ENCODE assay signal across 19 cellular contexts in genomic region chr22:37996079-37996478, GRCh38. TPM values are rescaled to one million over a fixed set of nuclear protein-coding genes. Genes with fewer than 3 reads are reported as not detected.
A peak's percentile ranks its signal among the peaks of the same experiment; 100 is the strongest.
DNase-seq lines count a peak whose midpoint lies in the region; ATAC-seq and TF ChIP-seq lines count a peak whose summit lies in the region.
"Had no signal": no experiment of that assay in that cellular context is flagged by ENCODE, and none has a peak within 500 bp of the region (broad histone marks: within the 10 kb centered on the region; RNA-seq: fewer than 3 reads in every experiment).

No MANE protein-coding gene starts in this region.

- H3K4me3 ChIP-seq in NB4 (ENCODE audit: low read depth, low read length): no peak overlapping the region
- H3K4me3 ChIP-seq in neuronal stem cell (ENCODE audit: low read length in 2 of 2): no peak overlapping the region
- no peak overlapping the region for H3K4me3 ChIP-seq in right lobe of liver
- H3K4me3 ChIP-seq: thyroid gland had no signal

- peak; percentile 91 for DNase-seq in CMK (ENCODE audit: low read depth)
- peak; percentile 91 for DNase-seq in NB4 (ENCODE audit: low read depth)
- DNase-seq in activated CD8-positive, alpha-beta T cell treated with anti-CD3 and anti-CD28 coated beads, Interleukin-2, amount 10 ng/mL, durations not matched to agents 7 days and 5 days: no peak
- DNase-seq in neuronal stem cell (ENCODE audit: low spot score): no peak
- no peak for DNase-seq in DMS79 (lab: John Stamatoyannopoulos, UW)
- no peak for DNase-seq in SW480 (ENCODE audit: low spot score)
- DNase-seq in right lobe of liver: no peak
- DNase-seq in HK-2 (ENCODE audit: unreplicated experiment): no peak
- DNase-seq: central memory CD4-positive, alpha-beta T cell; IMR-90; NCI-H1417 treated with DMSO at 0.1 percent for 48 hours; stimulated activated CD4-positive, alpha-beta T cell treated with anti-CD3 and anti-CD28 coated beads, Interleukin-15, amount 100 ng/mL, for 24 hours; thyroid gland had no signal

- no peak overlapping the region for H2AFZ ChIP-seq in neuronal stem cell (ENCODE audit: low read length)
- H2AFZ ChIP-seq: parathyroid adenoma had no signal

- no peak overlapping the region for H3K14ac ChIP-seq in neuronal stem cell (ENCODE audit: low read length)

- H2AK5ac ChIP-seq in neuronal stem cell (ENCODE audit: low read depth, low read length): no peak overlapping the region

- no peak overlapping the region for H3K18ac ChIP-seq in neuronal stem cell (ENCODE audit: low read length)

- no peaks in the 10 kb centered on the region for H3K27me3 ChIP-seq in neuronal stem cell (ENCODE audit: control insufficient read depth in 3 of 3, insufficient read depth in 3 of 3, low read depth in 1 of 3, low read length in 3 of 3)
- no peaks in the 10 kb centered on the region for H3K27me3 ChIP-seq in right lobe of liver
- H3K27me3 ChIP-seq: thyroid gland had no signal

- H3K9me3 ChIP-seq in neuronal stem cell (replicated peaks in 1 of 2; ENCODE audit: control insufficient read depth in 2 of 2, insufficient read depth in 1 of 2, low read depth in 1 of 2, low read length in 2 of 2): no peaks in the 10 kb centered on the region
- H3K9me3 ChIP-seq in right lobe of liver: no peaks in the 10 kb centered on the region
- H3K9me3 ChIP-seq: thyroid gland had no signal

- no peaks in the 10 kb centered on the region for H3K36me3 ChIP-seq in neuronal stem cell (replicated peaks in 1 of 2; ENCODE audit: control insufficient read depth in 2 of 2, insufficient read depth in 2 of 2, low read length in 2 of 2)
- no peaks in the 10 kb centered on the region for H3K36me3 ChIP-seq in right lobe of liver
- H3K36me3 ChIP-seq: thyroid gland had no signal

- peaks cover 5 to 18% of the 10 kb centered on the region in 2 donors for H3K4me1 ChIP-seq in neuronal stem cell (ENCODE audit: control insufficient read depth in 2 of 2, insufficient read depth in 1 of 2, low read depth in 1 of 2, low read length in 2 of 2)
- no peaks in the 10 kb centered on the region for H3K4me1 ChIP-seq in right lobe of liver
- H3K4me1 ChIP-seq: parathyroid adenoma, thyroid gland had no signal

- no peak overlapping the region for H4K91ac ChIP-seq in neuronal stem cell (ENCODE audit: low read depth, low read length, poor library complexity)

- peak overlapping the region; percentile 73 for H2BK15ac ChIP-seq in neuronal stem cell (ENCODE audit: low read length)

- no CpG with 5 or more reads among the region's 4 CpGs for WGBS in neuronal stem cell (ENCODE audit: extremely low coverage in 2 of 2, insufficient read length in 2 of 2, insufficient replicate concordance in 1 of 2), 2 donors
- no CpG with 5 or more reads among the region's 4 CpGs for WGBS in right lobe of liver (ENCODE audit: insufficient coverage, low coverage, low lambda C conversion rate, missing lambda C conversion rate)

- no peak overlapping the region for H3K4me3 Mint-ChIP-seq in activated CD8-positive, alpha-beta T cell treated with anti-CD3 and anti-CD28 coated beads, Interleukin-2, amount 10 ng/mL, durations not matched to agents 7 days and 5 days
- H3K4me3 Mint-ChIP-seq: activated naive CD8-positive, alpha-beta T cell had no signal

- no peak for ATAC-seq in activated CD8-positive, alpha-beta T cell treated with anti-CD3 and anti-CD28 coated beads, Interleukin-2, amount 10 ng/mL, durations not matched to agents 7 days and 5 days
- ATAC-seq in right lobe of liver: no peak

- no peak overlapping the region for H4K8ac ChIP-seq in neuronal stem cell (ENCODE audit: low read depth, low read length)

- POLR2A ChIA-PET in activated CD8-positive, alpha-beta T cell treated with anti-CD3 and anti-CD28 coated beads, Interleukin-2, amount 10 ng/mL, durations not matched to agents 7 days and 5 days (lab: Charles Lee): no interaction called here

- H3K4me1 Mint-ChIP-seq in activated CD8-positive, alpha-beta T cell treated with anti-CD3 and anti-CD28 coated beads, Interleukin-2, amount 10 ng/mL, durations not matched to agents 7 days and 5 days (ENCODE audit: low read depth): peaks cover 16% of the 10 kb centered on the region

- peaks cover 2% of the 10 kb centered on the region for H3K79me1 ChIP-seq in neuronal stem cell (ENCODE audit: low read depth, low read length)

- TF ChIP-seq POLR2A in NB4 (IDR thresholded peaks at IDR 0.05; ENCODE audit: extremely low read depth, insufficient read length): no peak
- TF ChIP-seq POLR2A in right lobe of liver (IDR thresholded peaks at IDR 0.05): no peak

- H3K27ac ChIP-seq in neuronal stem cell (replicated peaks; ENCODE audit: low read length) (no peak overlapping the region), right lobe of liver (no peak overlapping the region)
- H3K27ac ChIP-seq: C4-2B, parathyroid adenoma, thyroid gland had no signal

- H2BK5ac ChIP-seq in neuronal stem cell (ENCODE audit: low read length): no peak overlapping the region

- H3K9ac ChIP-seq in neuronal stem cell (ENCODE audit: low read depth, low read length, poor library complexity): no peak overlapping the region
- H3K9ac ChIP-seq: parathyroid adenoma had no signal

- H3K4me2 ChIP-seq in neuronal stem cell (ENCODE audit: insufficient read depth, low read length, poor library complexity, severe bottlenecking): no peak overlapping the region

- H2BK120ac ChIP-seq in neuronal stem cell (ENCODE audit: low read depth, low read length): no peak overlapping the region

- CTCF ChIA-PET in activated CD8-positive, alpha-beta T cell treated with anti-CD3 and anti-CD28 coated beads, Interleukin-2, amount 10 ng/mL, durations not matched to agents 7 days and 5 days (lab: Charles Lee): interaction anchor here (1.4 kb wide), 1 partner anchor 19 kb away, joined by 4 read pairs; no protein-coding TSS in a partner anchor

- TF ChIP-seq CTCF in NB4 (IDR thresholded peaks at IDR 0.05; ENCODE audit: low read depth, low read length) (no peak), right lobe of liver (IDR thresholded peaks at IDR 0.05) (no peak)

- H3K9me3 Mint-ChIP-seq in activated CD8-positive, alpha-beta T cell treated with anti-CD3 and anti-CD28 coated beads, Interleukin-2, amount 10 ng/mL, durations not matched to agents 7 days and 5 days (ENCODE audit: insufficient read depth): no peaks in the 10 kb centered on the region

- intact Hi-C loops in right lobe of liver (cut with DNase I): no loop called here

- no peak overlapping the region for H3K23ac ChIP-seq in neuronal stem cell (ENCODE audit: low read depth, low read length, poor library complexity)

- no peak overlapping the region for H2BK12ac ChIP-seq in neuronal stem cell (ENCODE audit: low read length)

- H3K27ac Mint-ChIP-seq in activated CD8-positive, alpha-beta T cell treated with anti-CD3 and anti-CD28 coated beads, Interleukin-2, amount 10 ng/mL, durations not matched to agents 7 days and 5 days: peak overlapping the region; percentile 48
- H3K27ac Mint-ChIP-seq: activated naive CD8-positive, alpha-beta T cell had no signal

- H3K27me3 Mint-ChIP-seq in activated CD8-positive, alpha-beta T cell treated with anti-CD3 and anti-CD28 coated beads, Interleukin-2, amount 10 ng/mL, durations not matched to agents 7 days and 5 days (ENCODE audit: low read depth): no peaks in the 10 kb centered on the region
- H3K27me3 Mint-ChIP-seq: activated naive CD8-positive, alpha-beta T cell had no signal

- no peaks in the 10 kb centered on the region for H3K36me3 Mint-ChIP-seq in activated CD8-positive, alpha-beta T cell treated with anti-CD3 and anti-CD28 coated beads, Interleukin-2, amount 10 ng/mL, durations not matched to agents 7 days and 5 days (ENCODE audit: low read depth)

- no peak overlapping the region for H3K4ac ChIP-seq in neuronal stem cell (ENCODE audit: low read length)

RNA-seq across cellular contexts. Expression of gene SOX10, which starts 11.7 kb away (rescaled TPM):
- not detected for total RNA-seq in activated CD8-positive, alpha-beta T cell treated with anti-CD3 and anti-CD28 coated beads, Interleukin-2, amount 10 ng/mL, durations not matched to agents 7 days and 5 days
- 1.5 TPM for polyA plus RNA-seq in neuronal stem cell (2013, experiment 1 of 2)
- 1.4 TPM for polyA plus RNA-seq in neuronal stem cell (2013, experiment 2 of 2)
- total RNA-seq in right lobe of liver: under 1 TPM in 2 of 6 experiments, not detected in 4; 0.24 to 0.29 TPM
- total RNA-seq: G401, IMR-90, mononuclear cell, NCI-H460 had no signal
- polyA plus RNA-seq: IMR-90 had no signal

RNA-seq across cellular contexts. Expression of gene POLR2F, which starts 42.6 kb away (rescaled TPM):
- total RNA-seq in activated CD8-positive, alpha-beta T cell treated with anti-CD3 and anti-CD28 coated beads, Interleukin-2, amount 10 ng/mL, durations not matched to agents 7 days and 5 days: 10 to 100 TPM; 71.7 to 73.8 TPM
- polyA plus RNA-seq in neuronal stem cell (2013, experiment 1 of 2): 108 TPM
- polyA plus RNA-seq in neuronal stem cell (2013, experiment 2 of 2): 103 TPM
- 10 to 100 TPM; 42.4 to 60.5 (median 56.3) TPM for total RNA-seq in right lobe of liver

RNA-seq across cellular contexts. Expression of gene C22orf23, which starts 42.7 kb away (rescaled TPM):
- total RNA-seq in activated CD8-positive, alpha-beta T cell treated with anti-CD3 and anti-CD28 coated beads, Interleukin-2, amount 10 ng/mL, durations not matched to agents 7 days and 5 days: not detected
- 1.3 TPM for polyA plus RNA-seq in neuronal stem cell (2013, experiment 1 of 2)
- 1.1 TPM for polyA plus RNA-seq in neuronal stem cell (2013, experiment 2 of 2)
- total RNA-seq in right lobe of liver: under 1 TPM in 1 of 6 experiments, not detected in 5; 0.40 TPM
- total RNA-seq: G401, mononuclear cell had no signal

Comparison
In these comparisons a context has a peak if more than half of its experiments do, and no peak if none do; other contexts are left out.
1. DNase-seq: peak in CMK (single experiment) and NB4 (single experiment); none in activated CD8-positive, alpha-beta T cell treated with anti-CD3 and anti-CD28 coated beads, Interleukin-2, amount 10 ng/mL, durations not matched to agents 7 days and 5 days (single experiment), neuronal stem cell (single experiment), DMS79 (single experiment), SW480 (single experiment), right lobe of liver (0 of 3) and HK-2 (single experiment).